ENCODE assay signal across 9 cellular contexts in the genomic region with DNA sequence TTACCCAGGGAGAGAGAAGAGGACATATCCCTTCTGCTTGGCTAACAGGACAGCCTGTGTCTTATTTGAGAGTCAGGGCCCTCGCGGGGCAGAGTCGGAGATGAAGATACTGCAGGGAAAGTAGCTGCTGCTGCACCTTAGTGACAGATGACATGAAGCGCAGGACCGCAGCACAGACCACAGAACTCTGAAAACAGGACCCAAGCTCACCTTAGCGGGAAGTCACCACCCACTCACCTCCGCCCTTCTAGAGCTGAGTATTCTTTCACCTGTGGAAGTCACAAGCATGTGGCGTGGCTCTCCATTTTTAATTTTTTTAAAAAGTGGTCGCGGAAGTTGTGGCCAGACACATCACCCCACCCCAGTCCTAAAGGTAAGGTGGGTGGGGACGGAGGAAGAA.
DNase-seq lines count a peak whose midpoint lies in the region; ATAC-seq lines count a peak whose summit lies in the region.
"Had no signal": no experiment of that assay in that cellular context is flagged by ENCODE, and none has a peak within 500 bp of the region (broad histone marks: within the 10 kb centered on the region; RNA-seq: fewer than 3 reads in every experiment).

No MANE protein-coding gene starts in this region.

- H2AFZ ChIP-seq in mesenchymal stem cell (ENCODE audit: low read depth, low read length), result no peak overlapping the region

- peaks cover 40% of the 10 kb centered on the region for H3K79me1 ChIP-seq in mesenchymal stem cell (replicated peaks; ENCODE audit: low read length, poor library complexity, severe bottlenecking)

- no peak overlapping the region for H3K4me3 ChIP-seq in mesenchymal stem cell (ENCODE audit: insufficient read depth in 1 of 2, low read depth in 1 of 2, low read length in 2 of 2)
- H3K4me3 ChIP-seq: testis had no signal

- H2BK12ac ChIP-seq in mesenchymal stem cell (ENCODE audit: low read length in 2 of 2), result no peak overlapping the region

- no peak overlapping the region for H3K23ac ChIP-seq in mesenchymal stem cell (ENCODE audit: low read length in 2 of 2)

- ATAC-seq in HG02678 (IDR thresholded peaks at IDR 0.05; ENCODE audit: unreplicated experiment), result peak; percentile 45

- no peaks in the 10 kb centered on the region for H3K27me3 ChIP-seq in mesenchymal stem cell (ENCODE audit: control insufficient read depth in 1 of 2, insufficient read depth in 1 of 2, low read length in 2 of 2)
- H3K27me3 ChIP-seq: testis had no signal

- peaks cover 0 to 6% of the 10 kb centered on the region in 2 experiments for H3K36me3 ChIP-seq in mesenchymal stem cell (ENCODE audit: control insufficient read depth in 1 of 2, insufficient read depth in 2 of 2, low read depth in 1 of 2, low read length in 2 of 2)

- no peak overlapping the region for H4K91ac ChIP-seq in mesenchymal stem cell (ENCODE audit: low read length)

- H2BK120ac ChIP-seq in mesenchymal stem cell (ENCODE audit: low read depth, low read length), result no peak overlapping the region

- no peak overlapping the region for H4K8ac ChIP-seq in mesenchymal stem cell (ENCODE audit: low read length)

- DNase-seq in activated CD4-positive, alpha-beta T cell treated with anti-CD3 and anti-CD28 coated beads, Interleukin-2, amount 50 U/mL, for 4 hours, result peak; percentile 81 to 85
- peak; percentile 61 for DNase-seq in effector CD8-positive, alpha-beta T cell (lab: John Stamatoyannopoulos, UW)
- peak; percentile 48 for DNase-seq in stimulated activated CD8-positive, alpha-beta memory T cell treated with anti-CD3 and anti-CD28 coated beads, Interleukin-7, amount 100 ng/mL, for 24 hours (ENCODE audit: low read depth)
- DNase-seq in mesenchymal stem cell (no peak), NCI-H146 treated with DMSO at 0.1 percent for 48 hours (lab: John Stamatoyannopoulos, UW; ENCODE audit: unreplicated experiment) (no peak), COLO829 (ENCODE audit: low spot score) (no peak), G401 (ENCODE audit: low spot score) (no peak)
- DNase-seq: testis had no signal

- no peak overlapping the region for H3K14ac ChIP-seq in mesenchymal stem cell (ENCODE audit: low read length in 2 of 2)

- H3K18ac ChIP-seq in mesenchymal stem cell (ENCODE audit: low read depth in 1 of 2, low read length in 2 of 2), result no peak overlapping the region

- H3K4me2 ChIP-seq in mesenchymal stem cell (ENCODE audit: low read length, poor library complexity, severe bottlenecking), result no peak overlapping the region

- H3K9me3 ChIP-seq in mesenchymal stem cell (ENCODE audit: control insufficient read depth, low read length), result no peaks in the 10 kb centered on the region
- H3K9me3 ChIP-seq: testis had no signal

- H3K4me1 ChIP-seq in mesenchymal stem cell (ENCODE audit: control insufficient read depth, insufficient read depth, low read depth, low read length), result peaks cover 9% of the 10 kb centered on the region

- WGBS in mesenchymal stem cell, result over 99% methylated on average over 10 of the region's 11 CpGs

- no peak overlapping the region for H3K9ac ChIP-seq in mesenchymal stem cell (ENCODE audit: low read length)

- no peak overlapping the region for H2BK5ac ChIP-seq in mesenchymal stem cell (ENCODE audit: low read depth, low read length, poor library complexity, severe bottlenecking)

- in situ Hi-C loops in G401 (cut with HindIII; ENCODE audit: low sequenced_read_pairs), result no loop called here

- H3K4ac ChIP-seq in mesenchymal stem cell (ENCODE audit: low read depth in 1 of 2, low read length in 2 of 2), result no peak overlapping the region

- H2AK5ac ChIP-seq in mesenchymal stem cell (ENCODE audit: low read length, severe bottlenecking), result no peak overlapping the region

- no peak overlapping the region for H2BK15ac ChIP-seq in mesenchymal stem cell (ENCODE audit: low read depth, poor library complexity, severe bottlenecking)

- H3K27ac ChIP-seq in mesenchymal stem cell (ENCODE audit: low read length, poor library complexity, severe bottlenecking), result no peak overlapping the region
- H3K27ac ChIP-seq: testis had no signal

Comparison
In these comparisons a context has a peak if more than half of its experiments do, and no peak if none do; other contexts are left out.
1. DNase-seq: peak in activated CD4-positive, alpha-beta T cell treated with anti-CD3 and anti-CD28 coated beads, Interleukin-2, amount 50 U/mL, for 4 hours (2 of 2), effector CD8-positive, alpha-beta T cell (single experiment) and stimulated activated CD8-positive, alpha-beta memory T cell treated with anti-CD3 and anti-CD28 coated beads, Interleukin-7, amount 100 ng/mL, for 24 hours (single experiment); none in mesenchymal stem cell (single experiment), NCI-H146 treated with DMSO at 0.1 percent for 48 hours (single experiment), COLO829 (single experiment) and G401 (single experiment).